ENCODE assay signal across 8 cellular contexts in genomic region chr4:140116442-140117104, GRCh38. TPM values are rescaled to one million over a fixed set of nuclear protein-coding genes. Genes with fewer than 3 reads are reported as not detected.
DNase-seq lines count a peak whose midpoint lies in the region; ATAC-seq and TF ChIP-seq lines count a peak whose summit lies in the region.

No MANE protein-coding gene starts in this region.

- H3K9ac ChIP-seq in fibroblast of lung (ENCODE audit: insufficient read depth, low read length) (no peak overlapping the region), MM.1S (ENCODE audit: low read length) (no peak overlapping the region)

- no peaks in the 10 kb centered on the region for H4K20me1 ChIP-seq in DOHH2 (ENCODE audit: control insufficient read depth, insufficient read depth, low read depth, low read length)
- H4K20me1 ChIP-seq in fibroblast of lung (ENCODE audit: control insufficient read depth, extremely low read depth, insufficient read depth, low read length): no peaks in the 10 kb centered on the region
- H4K20me1 ChIP-seq in MM.1S (ENCODE audit: insufficient read depth, low read length): no peaks in the 10 kb centered on the region

- H2AFZ ChIP-seq in fibroblast of lung (ENCODE audit: low read length) (peak overlapping the region; percentile 66), MM.1S (ENCODE audit: low read length) (no peak overlapping the region)

- peak; percentile 48 for ATAC-seq in HG02610 (IDR thresholded peaks at IDR 0.05; ENCODE audit: unreplicated experiment)
- ATAC-seq in gastroesophageal sphincter: no peak

- H3K27ac ChIP-seq in DOHH2 (ENCODE audit: low read depth, low read length) (no peak overlapping the region), fibroblast of lung (ENCODE audit: insufficient read depth, low read length) (no peak overlapping the region), gastroesophageal sphincter (no peak overlapping the region), MM.1S (ENCODE audit: low read length) (no peak overlapping the region)

- no peaks in the 10 kb centered on the region; the same call in 1 of the 2 replicates for H3F3A ChIP-seq in DOHH2 (ENCODE audit: control insufficient read depth, insufficient read depth)
- H3F3A ChIP-seq in MM.1S (ENCODE audit: insufficient read depth, low read length): no peaks in the 10 kb centered on the region; the same call in 1 of the 2 replicates

- no peak for TF ChIP-seq EP300 in gastroesophageal sphincter (IDR thresholded peaks at IDR 0.05)

- H3K4me2 ChIP-seq in DOHH2 (ENCODE audit: low read length) (peak overlapping the region; percentile 34), fibroblast of lung (ENCODE audit: extremely low read depth, insufficient read depth, low read length) (peak overlapping the region; percentile 42), MM.1S (ENCODE audit: low read depth, low read length) (no peak overlapping the region)

- no peaks in the 10 kb centered on the region for H3K27me3 ChIP-seq in DOHH2 (ENCODE audit: control insufficient read depth, low read length)
- no peaks in the 10 kb centered on the region for H3K27me3 ChIP-seq in fibroblast of lung (ENCODE audit: control insufficient read depth, insufficient read depth, low read length)
- H3K27me3 ChIP-seq in gastroesophageal sphincter: no peaks in the 10 kb centered on the region
- H3K27me3 ChIP-seq in MM.1S (replicated peaks; ENCODE audit: insufficient read depth, low read length): peaks cover 85% of the 10 kb centered on the region

- peaks cover 28% of the 10 kb centered on the region for H3K4me1 ChIP-seq in DOHH2 (ENCODE audit: control insufficient read depth, low read length)
- peaks cover 9% of the 10 kb centered on the region for H3K4me1 ChIP-seq in fibroblast of lung (ENCODE audit: control insufficient read depth, extremely low read depth, insufficient read depth, low read length)
- H3K4me1 ChIP-seq in gastroesophageal sphincter: peaks cover 0 to 10% (median 0%) of the 10 kb centered on the region in 3 donors
- H3K4me1 ChIP-seq in MM.1S (ENCODE audit: low read length): peaks cover 13% of the 10 kb centered on the region; the same call in 1 of the 2 replicates

- H3K9me2 ChIP-seq in DOHH2 (replicated peaks; ENCODE audit: control insufficient read depth, low read length): no peaks in the 10 kb centered on the region
- no peaks in the 10 kb centered on the region for H3K9me2 ChIP-seq in MM.1S (replicated peaks; ENCODE audit: insufficient read depth, low read length)

- peaks cover 8% of the 10 kb centered on the region; the same call in 1 of the 2 replicates for H3K79me2 ChIP-seq in DOHH2 (ENCODE audit: control insufficient read depth, low read length)
- no peaks in the 10 kb centered on the region for H3K79me2 ChIP-seq in fibroblast of lung (ENCODE audit: control insufficient read depth, insufficient read depth, low read length)
- no peaks in the 10 kb centered on the region for H3K79me2 ChIP-seq in MM.1S (ENCODE audit: low read length)

- 71 to 90% methylated on average over 2 to 4 of the region's 4 CpGs for WGBS in gastroesophageal sphincter (ENCODE audit: low coverage in 1 of 2), 2 donors

- DNase-seq in RPMI7951 (ENCODE audit: low read depth) (peak; percentile 84), fibroblast of lung (ENCODE audit: low read depth in 2 of 2) (peak in 1 of 2 donors; percentile 57), superior temporal gyrus (ENCODE audit: extremely low spot score) (no peak), T-helper 9 cell (no peak), MM.1S (no peak)

- H3K9me3 ChIP-seq in DOHH2 (ENCODE audit: control insufficient read depth, insufficient read depth, low read length) (no peaks in the 10 kb centered on the region), fibroblast of lung (ENCODE audit: control insufficient read depth, insufficient read depth, low read depth, low read length) (no peaks in the 10 kb centered on the region), gastroesophageal sphincter (no peaks in the 10 kb centered on the region), MM.1S (replicated peaks; ENCODE audit: insufficient read depth, low read length) (no peaks in the 10 kb centered on the region)

- TF ChIP-seq CTCF in DOHH2 (IDR thresholded peaks at IDR 0.05; ENCODE audit: low read depth, low read length, poor library complexity, severe bottlenecking) (no peak), fibroblast of lung (conservative IDR thresholded peaks at IDR 0.05 in 1 of 2, IDR thresholded peaks at IDR 0.05 in 1 of 2; ENCODE audit: low read depth in 1 of 2, low read length in 2 of 2) (no peak), gastroesophageal sphincter (IDR thresholded peaks at IDR 0.05) (no peak), MM.1S (IDR thresholded peaks at IDR 0.05; ENCODE audit: low read length) (no peak)

- no peaks in the 10 kb centered on the region for H3K36me3 ChIP-seq in DOHH2 (ENCODE audit: control insufficient read depth, low read length)
- H3K36me3 ChIP-seq in fibroblast of lung (ENCODE audit: control insufficient read depth, insufficient read depth, low read length): no peaks in the 10 kb centered on the region
- H3K36me3 ChIP-seq in gastroesophageal sphincter: no peaks in the 10 kb centered on the region
- no peaks in the 10 kb centered on the region for H3K36me3 ChIP-seq in MM.1S (replicated peaks; ENCODE audit: insufficient read depth, low read length)

- TF ChIP-seq POLR2A in gastroesophageal sphincter (IDR thresholded peaks at IDR 0.05): no peak

- peak overlapping the region; percentile 10; the same call in 1 of the 2 replicates for H3K4me3 ChIP-seq in DOHH2 (ENCODE audit: low read length)
- H3K4me3 ChIP-seq in fibroblast of lung (replicated peaks in 1 of 4; ENCODE audit: control extremely low read depth in 1 of 4, insufficient read depth in 1 of 4, low read depth in 3 of 4, low read length in 4 of 4): no peak overlapping the region
- no peak overlapping the region for H3K4me3 ChIP-seq in gastroesophageal sphincter
- H3K4me3 ChIP-seq in MM.1S (ENCODE audit: low read length): no peak overlapping the region

RNA-seq across cellular contexts. Expression of gene MAML3, which starts 37.4 kb away (rescaled TPM):
- total RNA-seq in RPMI7951 (2014; rRNA removed; shearing (Covaris generic)): 1.9 and 3.2 TPM in 2 replicates
- total RNA-seq in fibroblast of lung: 2.0 and 2.1 TPM in 2 replicates
- polyA plus RNA-seq in fibroblast of lung: 2.6 and 2.8 TPM in 2 replicates
- polyA plus RNA-seq in fibroblast of lung (2012): 1.2 and 1.9 TPM in 2 replicates
- polyA minus RNA-seq in fibroblast of lung (ENCODE audit: low replicate concordance): 1.3 and 3.6 TPM in 2 replicates
- 10 to 100 TPM in 1 of 4 donors, 1 to 10 TPM in 3; 5.3 to 10.6 (median 9.3) TPM for total RNA-seq in gastroesophageal sphincter
